In the genomic region with DNA sequence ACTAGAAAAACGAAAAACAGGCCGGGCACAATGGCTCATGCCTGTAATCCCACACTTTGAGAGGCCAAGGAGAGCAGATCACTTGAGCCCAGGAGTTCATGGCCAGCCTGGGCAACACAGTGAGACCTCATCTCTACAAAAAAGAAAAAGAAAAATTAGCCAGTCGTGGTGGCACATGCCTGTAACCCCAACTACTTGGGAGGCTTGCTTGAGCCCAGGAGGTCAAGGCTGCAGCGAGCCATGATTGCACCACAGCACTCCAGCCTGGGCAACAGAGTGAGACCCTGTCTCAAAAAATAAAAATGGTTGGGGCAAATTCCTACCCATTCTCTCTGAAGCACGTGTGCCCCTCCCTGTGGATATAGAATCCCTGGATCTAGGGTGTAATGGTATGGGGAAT, we compare ENCODE assay signal across 22 cellular contexts. TPM values are rescaled to one million over a fixed set of nuclear protein-coding genes. Genes with fewer than 3 reads are reported as not detected.
A peak's percentile ranks its signal among the peaks of the same experiment; 100 is the strongest.
DNase-seq lines count a peak whose midpoint lies in the region; ATAC-seq lines count a peak whose summit lies in the region.
"Had no signal": no experiment of that assay in that cellular context is flagged by ENCODE, and none has a peak within 500 bp of the region (broad histone marks: within the 10 kb centered on the region; RNA-seq: fewer than 3 reads in every experiment).

No MANE protein-coding gene starts in this region.

- peak overlapping the region; percentile 34 for H3K4me3 Mint-ChIP-seq in activated CD4-positive, alpha-beta T cell treated with anti-CD3 and anti-CD28 coated beads, Interleukin-2, amount 10 ng/mL, durations not matched to agents 24 days and 14 days
- H3K4me3 Mint-ChIP-seq in T-cell (peak overlapping the region; percentile 22 to 79 (median 54)), naive B cell (peak overlapping the region in 5 of 8 donors; percentile 58 to 91 (median 63))

- intact Hi-C loops in activated CD4-positive, alpha-beta T cell treated with anti-CD3 and anti-CD28 coated beads, Interleukin-2, amount 10 ng/mL, durations not matched to agents 24 days and 14 days (cut with micrococcal nuclease): no loop called here

- no peaks in the 10 kb centered on the region for H3K9me3 Mint-ChIP-seq in activated CD4-positive, alpha-beta T cell treated with anti-CD3 and anti-CD28 coated beads, Interleukin-2, amount 10 ng/mL, durations not matched to agents 24 days and 14 days
- H3K9me3 Mint-ChIP-seq in T-cell: no peaks in the 10 kb centered on the region
- no peaks in the 10 kb centered on the region for H3K9me3 Mint-ChIP-seq in naive B cell
- H3K9me3 Mint-ChIP-seq: activated CD4-positive, alpha-beta T cell treated with anti-CD3 and anti-CD28 coated beads, Interleukin-2, amount 10 ng/mL, durations not matched to agents 7 days and 5 days; HFFc6 had no signal

- peaks cover 7% of the 10 kb centered on the region for H3K4me1 Mint-ChIP-seq in activated CD4-positive, alpha-beta T cell treated with anti-CD3 and anti-CD28 coated beads, Interleukin-2, amount 10 ng/mL, durations not matched to agents 24 days and 14 days
- H3K4me1 Mint-ChIP-seq in T-cell (peaks cover 14 to 17% (median 14%) of the 10 kb centered on the region in 3 donors), naive B cell (peaks cover 10 to 18% (median 14%) of the 10 kb centered on the region in 3 donors)

- H3K27me3 Mint-ChIP-seq in activated CD4-positive, alpha-beta T cell treated with anti-CD3 and anti-CD28 coated beads, Interleukin-2, amount 10 ng/mL, durations not matched to agents 24 days and 14 days: no peaks in the 10 kb centered on the region
- no peaks in the 10 kb centered on the region for H3K27me3 Mint-ChIP-seq in T-cell
- no peaks in the 10 kb centered on the region for H3K27me3 Mint-ChIP-seq in naive B cell
- H3K27me3 Mint-ChIP-seq: activated CD4-positive, alpha-beta T cell treated with anti-CD3 and anti-CD28 coated beads, Interleukin-2, amount 10 ng/mL, durations not matched to agents 7 days and 5 days had no signal

- H3K27ac ChIP-seq in temporal lobe (ENCODE audit: low read depth, low read length): peak overlapping the region; percentile 79
- H3K27ac ChIP-seq: BLaER1, SK-N-MC had no signal

- CTCF ChIA-PET in T-cell (lab: Charles Lee): no interaction called here

- POLR2A ChIA-PET in T-cell (lab: Charles Lee): no interaction called here

- no peak overlapping the region for H3K27ac Mint-ChIP-seq in activated CD4-positive, alpha-beta T cell treated with anti-CD3 and anti-CD28 coated beads, Interleukin-2, amount 10 ng/mL, durations not matched to agents 24 days and 14 days
- H3K27ac Mint-ChIP-seq in T-cell (peak overlapping the region; percentile 36 to 48), naive B cell (no peak overlapping the region)

- DNase-seq in activated CD4-positive, alpha-beta T cell treated with anti-CD3 and anti-CD28 coated beads, Interleukin-2, amount 10 ng/mL, durations not matched to agents 24 days and 14 days: no peak
- no peak for DNase-seq in activated CD4-positive, alpha-beta T cell treated with anti-CD3 and anti-CD28 coated beads for 1 hour
- DNase-seq in T-cell (no peak), naive B cell (no peak), NCI-H1436 treated with DMSO at 0.1 percent for 48 hours (lab: John Stamatoyannopoulos, UW) (no peak), NCI-H748 (lab: John Stamatoyannopoulos, UW; ENCODE audit: unreplicated experiment) (no peak), islet precursor cell (no peak)
- DNase-seq: 8988T; activated CD4-positive, alpha-beta T cell treated with anti-CD3 and anti-CD28 coated beads, Interleukin-2, amount 10 ng/mL, durations not matched to agents 7 days and 5 days; activated CD8-positive, alpha-beta memory T cell treated with anti-CD3 and anti-CD28 coated beads, Interleukin-2, amount 50 U/mL, for 48 hours; colonic mucosa; DMS153; HFFc6; left colon; NCI-H1417; stimulated activated CD4-positive, alpha-beta T cell treated with anti-CD3 and anti-CD28 coated beads, Interleukin-2, amount 100 ng/mL, for 48 hours had no signal

- no peaks in the 10 kb centered on the region for H3K36me3 Mint-ChIP-seq in activated CD4-positive, alpha-beta T cell treated with anti-CD3 and anti-CD28 coated beads, Interleukin-2, amount 10 ng/mL, durations not matched to agents 24 days and 14 days (ENCODE audit: low read depth)
- H3K36me3 Mint-ChIP-seq in T-cell: peaks cover 5% of the 10 kb centered on the region
- no peaks in the 10 kb centered on the region for H3K36me3 Mint-ChIP-seq in naive B cell

- ATAC-seq in T-cell (replicated peaks in 1 of 4) (no peak), naive B cell (ENCODE audit: low read depth in 2 of 2) (no peak)

RNA-seq across cellular contexts. Expression of a gene that starts 8.4 kb away (rescaled TPM):
- not detected in 2 replicates for total RNA-seq in activated CD4-positive, alpha-beta T cell treated with anti-CD3 and anti-CD28 coated beads, Interleukin-2, amount 10 ng/mL, durations not matched to agents 24 days and 14 days
- total RNA-seq in T-cell (under 1 TPM in 3 of 5 donors, not detected in 2; 0.13 to 0.44 (median 0.40) TPM), temporal lobe (under 0.01 TPM)
- polyA plus RNA-seq in naive B cell (ENCODE audit: low read depth in 6 of 6): under 1 TPM in 3 of 6 donors, not detected in 3; 0.13 to 0.46 (median 0.40) TPM
- total RNA-seq: activated CD4-positive, alpha-beta T cell treated with anti-CD3 and anti-CD28 coated beads, Interleukin-2, amount 10 ng/mL, durations not matched to agents 7 days and 5 days; osteoblast; subcutaneous adipose tissue had no signal

RNA-seq across cellular contexts. Expression of a gene that starts 17.1 kb away (rescaled TPM):
- total RNA-seq in activated CD4-positive, alpha-beta T cell treated with anti-CD3 and anti-CD28 coated beads, Interleukin-2, amount 10 ng/mL, durations not matched to agents 24 days and 14 days: 22.8 TPM in 2 replicates
- total RNA-seq in T-cell (10 to 100 TPM in 4 of 5 donors, 1 to 10 TPM in 1; 4.4 to 15.9 (median 12.9) TPM), temporal lobe (5.2 TPM)
- 10 to 100 TPM in 3 of 6 donors, 1 to 10 TPM in 3; 7.0 to 25.2 (median 10.5) TPM for polyA plus RNA-seq in naive B cell (ENCODE audit: low read depth in 6 of 6)

RNA-seq across cellular contexts. Expression of a gene that starts 17.5 kb away (rescaled TPM):
- total RNA-seq in activated CD4-positive, alpha-beta T cell treated with anti-CD3 and anti-CD28 coated beads, Interleukin-2, amount 10 ng/mL, durations not matched to agents 24 days and 14 days: not detected in 2 replicates
- total RNA-seq in T-cell (10 to 100 TPM in 1 of 5 donors, 1 to 10 TPM in 4; 4.6 to 31.8 (median 6.2) TPM), temporal lobe (not detected)
- polyA plus RNA-seq in naive B cell (ENCODE audit: low read depth in 6 of 6): under 1 TPM in 1 of 6 donors, not detected in 5; 0.66 TPM
- total RNA-seq: fibroblast of villous mesenchyme, HFFc6 had no signal

RNA-seq across cellular contexts. Expression of a gene that starts 36.7 kb away (rescaled TPM):
- total RNA-seq in activated CD4-positive, alpha-beta T cell treated with anti-CD3 and anti-CD28 coated beads, Interleukin-2, amount 10 ng/mL, durations not matched to agents 24 days and 14 days: 20.4 and 21.4 TPM in 2 replicates
- 10 to 100 TPM in 3 of 5 donors, 1 to 10 TPM in 2; 7.7 to 18.4 (median 15.5) TPM for total RNA-seq in T-cell
- 10 to 100 TPM; 24.9 to 40.0 (median 27.3) TPM for polyA plus RNA-seq in naive B cell (ENCODE audit: low read depth in 6 of 6)
- total RNA-seq in temporal lobe: 6.4 TPM

Comparison
In these comparisons a context has a peak if more than half of its experiments do, and no peak if none do; other contexts are left out.
1. H3K27ac Mint-ChIP-seq: peak in T-cell (2 of 2); none in activated CD4-positive, alpha-beta T cell treated with anti-CD3 and anti-CD28 coated beads, Interleukin-2, amount 10 ng/mL, durations not matched to agents 24 days and 14 days (single experiment) and naive B cell (0 of 6).
2. Peak in every context shown above with its lines, with median percentiles within 50 percentile points of each other: H3K4me3 Mint-ChIP-seq.